8 cellular contexts compared by ENCODE assay signal in the genomic region with DNA sequence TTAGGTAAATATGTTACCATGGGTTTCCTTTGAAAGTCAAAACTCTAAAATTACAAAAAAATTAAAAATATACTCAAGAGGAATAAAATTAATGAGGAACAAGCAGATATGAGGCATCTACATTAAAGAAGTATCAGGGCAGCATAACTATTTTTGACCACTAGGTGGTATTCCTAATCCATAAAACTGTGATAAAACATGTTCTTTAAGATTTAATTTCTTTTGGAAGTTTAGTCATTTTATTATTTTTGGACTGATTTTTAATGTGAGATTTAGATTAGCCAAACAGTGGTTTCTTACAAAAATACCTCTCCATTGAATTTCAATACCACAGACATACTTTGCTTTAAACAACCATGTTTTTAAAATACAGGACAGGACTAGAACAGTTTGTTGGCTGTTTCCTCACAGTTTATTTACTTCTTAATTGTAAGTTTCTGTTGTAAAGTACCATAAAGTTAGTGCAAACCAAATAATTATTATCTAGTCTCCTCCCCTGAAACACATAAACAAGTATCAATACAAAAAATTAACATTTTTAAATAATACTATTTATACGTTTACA. TPM values are rescaled to one million over a fixed set of nuclear protein-coding genes. Genes with fewer than 3 reads are reported as not detected.
A peak's percentile ranks its signal among the peaks of the same experiment; 100 is the strongest.
DNase-seq lines count a peak whose midpoint lies in the region; ATAC-seq, FAIRE-seq and TF ChIP-seq lines count a peak whose summit lies in the region.

No MANE protein-coding gene starts in this region.

- no peak overlapping the region for H3K4me3 ChIP-seq in upper lobe of right lung

- H3K9me3 ChIP-seq in upper lobe of right lung: no peaks in the 10 kb centered on the region

- no peaks in the 10 kb centered on the region for H3K27me3 ChIP-seq in upper lobe of right lung

- FAIRE-seq in H54 (lab: Jason Lieb, UNC) (peak; percentile 33), frontal cortex (lab: Jason Lieb, UNC) (peak; percentile 79)

- no peak for TF ChIP-seq POLR2A in H54 (IDR thresholded peaks at IDR 0.05; ENCODE audit: low read depth, low read length)

- H3K27ac ChIP-seq in upper lobe of right lung: no peak overlapping the region

- no peaks in the 10 kb centered on the region for H3K36me3 ChIP-seq in upper lobe of right lung

- H3K4me1 ChIP-seq in upper lobe of right lung: no peaks in the 10 kb centered on the region

- intact Hi-C loops in upper lobe of right lung (cut with DNase I) (no loop called here), head of caudate nucleus (cut with DNase I) (no loop called here)

- peak; percentile 67 for TF ChIP-seq CTCF in upper lobe of right lung (IDR thresholded peaks at IDR 0.05)

- DNase-seq in Ammon's horn (ENCODE audit: low spot score) (peak; percentile 10), H54 (ENCODE audit: insufficient read length, low spot score) (no peak), RPMI7951 (ENCODE audit: low read depth) (peak; percentile 6), frontal cortex (ENCODE audit: low spot score in 2 of 2) (no peak), upper lobe of right lung (no peak), head of caudate nucleus (no peak)
- no peak for DNase-seq in activated CD4-positive, alpha-beta T cell treated with anti-CD3 and anti-CD28 coated beads, Interleukin-2, amount 50 U/mL, for 48 hours
- no peak for DNase-seq in stimulated activated CD4-positive, alpha-beta T cell treated with anti-CD3 and anti-CD28 coated beads, Interleukin-4, amount 100 ng/mL, for 4 hours

- ATAC-seq in upper lobe of right lung: no peak

RNA-seq across cellular contexts. Expression of a gene that starts 49.8 kb away (rescaled TPM):
- total RNA-seq in RPMI7951 (2014; rRNA removed; shearing (Covaris generic)): not detected in 2 replicates
- total RNA-seq in frontal cortex (6.5 TPM), upper lobe of right lung (0.32 TPM)

Comparison
In these comparisons a context has a peak if more than half of its experiments do, and no peak if none do; other contexts are left out.
1. DNase-seq: peak in Ammon's horn (single experiment) and RPMI7951 (single experiment); none in H54 (single experiment), frontal cortex (0 of 2), upper lobe of right lung (single experiment), activated CD4-positive, alpha-beta T cell treated with anti-CD3 and anti-CD28 coated beads, Interleukin-2, amount 50 U/mL, for 48 hours (0 of 2), head of caudate nucleus (0 of 42) and stimulated activated CD4-positive, alpha-beta T cell treated with anti-CD3 and anti-CD28 coated beads, Interleukin-4, amount 100 ng/mL, for 4 hours (0 of 2).